8 cellular contexts compared by ENCODE assay signal in genomic region chr4:38673109-38673978, GRCh38. TPM values are rescaled to one million over a fixed set of nuclear protein-coding genes. Genes with fewer than 3 reads are reported as not detected.
A peak's percentile ranks its signal among the peaks of the same experiment; 100 is the strongest.
DNase-seq lines count a peak whose midpoint lies in the region; ATAC-seq and TF ChIP-seq lines count a peak whose summit lies in the region.

No MANE protein-coding gene starts in this region.

- no peaks in the 10 kb centered on the region for H3K36me3 ChIP-seq in HEK293 (ENCODE audit: control insufficient read depth in 2 of 2, insufficient read depth in 1 of 2, low read length in 2 of 2)
- H3K36me3 ChIP-seq in esophagus muscularis mucosa: no peaks in the 10 kb centered on the region
- H3K36me3 ChIP-seq in osteoblast (ENCODE audit: insufficient read depth, low read length): no peaks in the 10 kb centered on the region

- H3K4me3 ChIP-seq in HEK293 (ENCODE audit: low read depth, low read length) (no peak overlapping the region), esophagus muscularis mucosa (peak overlapping the region in 3 of 4 donors; percentile 13 to 22 (median 15)), osteoblast (ENCODE audit: insufficient read depth, low read length) (no peak overlapping the region)

- H3K27me3 ChIP-seq in esophagus muscularis mucosa (no peaks in the 10 kb centered on the region), osteoblast (ENCODE audit: insufficient read depth, low read length) (no peaks in the 10 kb centered on the region)

- DNase-seq in RWPE1 (ENCODE audit: low spot score) (peak; percentile 86), esophagus muscularis mucosa (ENCODE audit: extremely low spot score) (no peak), osteoblast (ENCODE audit: insufficient read length, low spot score, missing footprints) (peak; percentile 77)
- DNase-seq in stimulated activated CD4-positive, alpha-beta T cell treated with anti-CD3 and anti-CD28 coated beads, Interleukin-15, amount 100 ng/mL, for 24 hours: no peak
- DNase-seq in activated CD8-positive, alpha-beta memory T cell treated with anti-CD3 and anti-CD28 coated beads, Interleukin-2, amount 50 U/mL, for 48 hours: no peak

- peaks cover 27% of the 10 kb centered on the region for H4K20me1 ChIP-seq in osteoblast (ENCODE audit: insufficient read depth, low read length)

- no peak for TF ChIP-seq EP300 in esophagus muscularis mucosa (IDR thresholded peaks at IDR 0.05)

- H3K4me2 ChIP-seq in osteoblast (ENCODE audit: insufficient read depth, low read length): no peak overlapping the region

- peaks cover 12% of the 10 kb centered on the region for H3K4me1 ChIP-seq in HEK293 (ENCODE audit: control insufficient read depth, insufficient read depth, low read length)
- peaks cover 95 to 100% (median 100%) of the 10 kb centered on the region in 4 donors for H3K4me1 ChIP-seq in esophagus muscularis mucosa
- peaks cover 45% of the 10 kb centered on the region for H3K4me1 ChIP-seq in osteoblast (ENCODE audit: insufficient read depth, low read length)

- 24% methylated on average over 7 of the region's 7 CpGs for WGBS in esophagus muscularis mucosa

- H3K79me2 ChIP-seq in osteoblast (ENCODE audit: insufficient read depth, low read length): peaks cover 93% of the 10 kb centered on the region

- no peak for TF ChIP-seq CTCF in HEK293 (tag by site-specific recombination; IDR thresholded peaks at IDR 0.05)
- no peak for TF ChIP-seq CTCF in RWPE1 (conservative IDR thresholded peaks at IDR 0.05; ENCODE audit: low read depth)
- TF ChIP-seq CTCF in esophagus muscularis mucosa (IDR thresholded peaks at IDR 0.05): no peak
- TF ChIP-seq CTCF in osteoblast (IDR thresholded peaks at IDR 0.05; ENCODE audit: extremely low read depth, low read depth, low read length): no peak

- no peak for ATAC-seq in GM19023 (IDR thresholded peaks at IDR 0.05; ENCODE audit: unreplicated experiment)
- no peak for ATAC-seq in GM19455 (IDR thresholded peaks at IDR 0.05; ENCODE audit: unreplicated experiment)

- intact Hi-C loops in esophagus muscularis mucosa (cut with DNase I): no loop called here

- H2AFZ ChIP-seq in osteoblast (ENCODE audit: low read length): no peak overlapping the region

- CTCF ChIA-PET in HEK293 (lab: Yijun Ruan, JAX): interaction anchor here (0.6 to 4.2 kb wide), 3 partner anchors 462 to 688 kb away, joined by 3 to 33 read pairs (median 5); no protein-coding TSS in a partner anchor
- CTCF ChIA-PET in RWPE1 (lab: Yijun Ruan, JAX): interaction anchor here (0.6 kb wide), 1 partner anchor 623 kb away, joined by 5 read pairs; no protein-coding TSS in a partner anchor

- TF ChIP-seq POLR2A in esophagus muscularis mucosa (IDR thresholded peaks at IDR 0.05; ENCODE audit: low read depth): no peak

- POLR2A ChIA-PET in HEK293 (lab: Yijun Ruan, JAX): interaction anchor here (0.7 kb wide), 1 partner anchor 358 kb away, joined by 4 read pairs; no protein-coding TSS in a partner anchor
- POLR2A ChIA-PET in RWPE1 (lab: Yijun Ruan, JAX; ENCODE audit: low non-redundant PET): no interaction called here

- H3K27ac ChIP-seq in HEK293 (ENCODE audit: extremely low read depth, low read depth, low read length) (peak overlapping the region; percentile 26), RWPE1 (peak overlapping the region; percentile 100), esophagus muscularis mucosa (replicated peaks in 1 of 4) (peak overlapping the region; percentile 85 to 100 (median 99)), osteoblast (ENCODE audit: low read depth, low read length) (peak overlapping the region; percentile 17)

- H3K9me3 ChIP-seq in HEK293 (ENCODE audit: control insufficient read depth, insufficient read depth, low read depth, low read length) (no peaks in the 10 kb centered on the region), esophagus muscularis mucosa (no peaks in the 10 kb centered on the region), osteoblast (ENCODE audit: low read depth, low read length) (no peaks in the 10 kb centered on the region)

TF ChIP-seq in HEK293, 187 proteins besides CTCF, POLR2A, EP300 and RAD21:
- peak; percentile 73; the same call in 1 of the 2 replicates for TF ChIP-seq KLF7 (tag by site-specific recombination; IDR thresholded peaks at IDR 0.05; ENCODE audit: borderline replicate concordance)
- TF ChIP-seq ZNF660 (tag by site-specific recombination; IDR thresholded peaks at IDR 0.05): no peak
- TF ChIP-seq, protein P1, sequence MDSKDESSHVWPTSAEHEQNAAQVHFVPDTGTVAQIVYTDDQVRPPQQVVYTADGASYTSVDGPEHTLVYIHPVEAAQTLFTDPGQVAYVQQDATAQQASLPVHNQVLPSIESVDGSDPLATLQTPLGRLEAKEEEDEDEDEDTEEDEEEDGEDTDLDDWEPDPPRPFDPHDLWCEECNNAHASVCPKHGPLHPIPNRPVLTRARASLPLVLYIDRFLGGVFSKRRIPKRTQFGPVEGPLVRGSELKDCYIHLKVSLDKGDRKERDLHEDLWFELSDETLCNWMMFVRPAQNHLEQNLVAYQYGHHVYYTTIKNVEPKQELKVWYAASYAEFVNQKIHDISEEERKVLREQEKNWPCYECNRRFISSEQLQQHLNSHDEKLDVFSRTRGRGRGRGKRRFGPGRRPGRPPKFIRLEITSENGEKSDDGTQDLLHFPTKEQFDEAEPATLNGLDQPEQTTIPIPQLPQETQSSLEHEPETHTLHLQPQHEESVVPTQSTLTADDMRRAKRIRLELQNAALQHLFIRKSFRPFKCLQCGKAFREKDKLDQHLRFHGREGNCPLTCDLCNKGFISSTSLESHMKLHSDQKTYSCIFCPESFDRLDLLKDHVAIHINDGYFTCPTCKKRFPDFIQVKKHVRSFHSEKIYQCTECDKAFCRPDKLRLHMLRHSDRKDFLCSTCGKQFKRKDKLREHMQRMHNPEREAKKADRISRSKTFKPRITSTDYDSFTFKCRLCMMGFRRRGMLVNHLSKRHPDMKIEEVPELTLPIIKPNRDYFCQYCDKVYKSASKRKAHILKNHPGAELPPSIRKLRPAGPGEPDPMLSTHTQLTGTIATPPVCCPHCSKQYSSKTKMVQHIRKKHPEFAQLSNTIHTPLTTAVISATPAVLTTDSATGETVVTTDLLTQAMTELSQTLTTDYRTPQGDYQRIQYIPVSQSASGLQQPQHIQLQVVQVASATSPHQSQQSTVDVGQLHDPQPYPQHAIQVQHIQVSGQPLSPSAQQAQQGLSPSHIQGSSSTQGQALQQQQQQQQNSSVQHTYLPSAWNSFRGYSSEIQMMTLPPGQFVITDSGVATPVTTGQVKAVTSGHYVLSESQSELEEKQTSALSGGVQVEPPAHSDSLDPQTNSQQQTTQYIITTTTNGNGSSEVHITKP (tag by site-specific recombination; IDR thresholded peaks at IDR 0.05): peak; percentile 90
- no peak for TF ChIP-seq SCRT2 (tag by site-specific recombination; IDR thresholded peaks at IDR 0.05)
- TF ChIP-seq PRDM6 (tag by site-specific recombination; IDR thresholded peaks at IDR 0.05): peak; percentile 90
- peak; percentile 37; the same call in 1 of the 2 replicates for TF ChIP-seq EGR2 (tag by site-specific recombination; IDR thresholded peaks at IDR 0.05; ENCODE audit: low read depth)
- peak; percentile 81 for TF ChIP-seq SP3 (tag by site-specific recombination; IDR thresholded peaks at IDR 0.05)
- TF ChIP-seq, protein P2, sequence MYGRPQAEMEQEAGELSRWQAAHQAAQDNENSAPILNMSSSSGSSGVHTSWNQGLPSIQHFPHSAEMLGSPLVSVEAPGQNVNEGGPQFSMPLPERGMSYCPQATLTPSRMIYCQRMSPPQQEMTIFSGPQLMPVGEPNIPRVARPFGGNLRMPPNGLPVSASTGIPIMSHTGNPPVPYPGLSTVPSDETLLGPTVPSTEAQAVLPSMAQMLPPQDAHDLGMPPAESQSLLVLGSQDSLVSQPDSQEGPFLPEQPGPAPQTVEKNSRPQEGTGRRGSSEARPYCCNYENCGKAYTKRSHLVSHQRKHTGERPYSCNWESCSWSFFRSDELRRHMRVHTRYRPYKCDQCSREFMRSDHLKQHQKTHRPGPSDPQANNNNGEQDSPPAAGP (tag by site-specific recombination; IDR thresholded peaks at IDR 0.05): peak; percentile 48; the same call in 1 of the 2 replicates
- TF ChIP-seq ZFHX2 (tag by site-specific recombination; conservative IDR thresholded peaks at IDR 0.05): peak; percentile 68
- no peak for TF ChIP-seq ZNF140 (tag by site-specific recombination; IDR thresholded peaks at IDR 0.05)
- TF ChIP-seq, protein P3, sequence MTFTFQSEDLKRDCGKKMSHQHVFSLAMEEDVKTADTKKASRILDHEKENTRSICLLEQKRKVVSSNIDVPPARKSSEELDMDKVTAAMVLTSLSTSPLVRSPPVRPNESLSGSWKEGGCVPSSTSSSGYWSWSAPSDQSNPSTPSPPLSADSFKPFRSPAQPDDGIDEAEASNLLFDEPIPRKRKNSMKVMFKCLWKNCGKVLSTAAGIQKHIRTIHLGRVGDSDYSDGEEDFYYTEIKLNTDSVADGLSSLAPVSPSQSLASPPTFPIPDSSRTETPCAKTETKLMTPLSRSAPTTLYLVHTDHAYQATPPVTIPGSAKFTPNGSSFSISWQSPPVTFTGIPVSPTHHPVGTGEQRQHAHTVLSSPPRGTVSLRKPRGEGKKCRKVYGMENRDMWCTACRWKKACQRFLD (tag by site-specific recombination; IDR thresholded peaks at IDR 0.05): no peak
- peak; percentile 98 for TF ChIP-seq KLF1 (tag by site-specific recombination; IDR thresholded peaks at IDR 0.05)
- peak; percentile 49 for TF ChIP-seq SP2 (tag by site-specific recombination; IDR thresholded peaks at IDR 0.05)

RNA-seq across cellular contexts. Expression of gene KLF3, which starts 9.3 kb away (rescaled TPM):
- total RNA-seq in esophagus muscularis mucosa (10 to 100 TPM; 30.8 to 50.4 (median 40.4) TPM), osteoblast (25.3 and 27.7 TPM in 2 replicates)

Comparison
In these comparisons a context has a peak if more than half of its experiments do, and no peak if none do; other contexts are left out.
1. H3K27ac ChIP-seq: peak in every context shown above with its lines; median percentile 100 in RWPE1; 99 in esophagus muscularis mucosa; 26 in HEK293; 17 in osteoblast.
2. H3K4me3 ChIP-seq: peak in esophagus muscularis mucosa (3 of 4); none in HEK293 (single experiment) and osteoblast (single experiment).
3. DNase-seq: peak in RWPE1 (single experiment) and osteoblast (single experiment); none in esophagus muscularis mucosa (single experiment), stimulated activated CD4-positive, alpha-beta T cell treated with anti-CD3 and anti-CD28 coated beads, Interleukin-15, amount 100 ng/mL, for 24 hours (single experiment) and activated CD8-positive, alpha-beta memory T cell treated with anti-CD3 and anti-CD28 coated beads, Interleukin-2, amount 50 U/mL, for 48 hours (single experiment).